1 cellular context compared by ENCODE assay signal in the genomic region with DNA sequence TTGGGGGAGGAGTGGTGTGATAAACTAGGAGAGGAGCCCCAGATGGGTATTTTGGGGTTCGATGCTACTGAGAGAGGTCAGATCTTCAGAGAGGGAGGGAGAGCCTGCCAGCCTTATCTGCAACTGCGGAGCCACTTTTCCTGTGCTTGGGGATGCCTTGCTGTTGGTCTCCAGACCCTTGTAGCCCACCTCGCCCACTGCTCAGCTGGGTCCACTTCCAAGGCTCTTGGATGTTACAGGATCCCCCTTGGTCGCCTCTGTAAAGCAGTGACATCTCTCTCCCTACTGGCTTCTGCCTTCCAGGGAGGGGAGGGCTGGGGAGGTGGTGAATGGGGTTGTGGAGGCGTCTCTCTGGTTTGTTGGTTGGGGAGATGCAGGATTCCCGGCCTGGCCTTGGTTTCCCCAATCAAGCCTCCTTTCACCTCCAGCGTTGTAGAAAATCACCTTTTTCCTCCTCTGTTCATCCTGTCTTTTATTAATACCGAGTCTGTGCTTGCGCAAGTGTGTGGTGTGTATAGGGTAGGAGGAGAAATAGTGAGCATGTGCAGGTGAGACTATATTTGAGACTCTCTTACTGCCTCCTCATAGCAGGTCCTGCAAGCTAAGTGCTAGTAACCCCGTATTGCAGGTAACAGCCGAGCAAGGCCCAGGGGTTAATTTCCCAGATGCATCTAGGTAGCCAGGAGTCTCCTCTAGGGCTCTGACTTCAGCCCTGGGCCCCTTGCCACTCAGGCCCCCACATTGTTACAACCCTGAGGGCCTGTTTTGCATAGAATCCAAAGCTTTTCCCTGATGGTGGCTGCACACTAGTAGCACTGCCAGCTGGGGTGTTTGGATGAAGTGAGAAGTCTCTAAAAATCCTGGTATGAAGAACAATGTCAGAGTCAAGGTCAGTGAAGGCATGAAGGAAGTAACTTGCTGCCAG.
TF ChIP-seq lines count a peak whose summit lies in the region.

No MANE protein-coding gene starts in this region.

TF ChIP-seq in GM23338, 12 proteins besides CTCF, POLR2A, EP300 and RAD21 (continued from another document):
- TF ChIP-seq, protein P1, sequence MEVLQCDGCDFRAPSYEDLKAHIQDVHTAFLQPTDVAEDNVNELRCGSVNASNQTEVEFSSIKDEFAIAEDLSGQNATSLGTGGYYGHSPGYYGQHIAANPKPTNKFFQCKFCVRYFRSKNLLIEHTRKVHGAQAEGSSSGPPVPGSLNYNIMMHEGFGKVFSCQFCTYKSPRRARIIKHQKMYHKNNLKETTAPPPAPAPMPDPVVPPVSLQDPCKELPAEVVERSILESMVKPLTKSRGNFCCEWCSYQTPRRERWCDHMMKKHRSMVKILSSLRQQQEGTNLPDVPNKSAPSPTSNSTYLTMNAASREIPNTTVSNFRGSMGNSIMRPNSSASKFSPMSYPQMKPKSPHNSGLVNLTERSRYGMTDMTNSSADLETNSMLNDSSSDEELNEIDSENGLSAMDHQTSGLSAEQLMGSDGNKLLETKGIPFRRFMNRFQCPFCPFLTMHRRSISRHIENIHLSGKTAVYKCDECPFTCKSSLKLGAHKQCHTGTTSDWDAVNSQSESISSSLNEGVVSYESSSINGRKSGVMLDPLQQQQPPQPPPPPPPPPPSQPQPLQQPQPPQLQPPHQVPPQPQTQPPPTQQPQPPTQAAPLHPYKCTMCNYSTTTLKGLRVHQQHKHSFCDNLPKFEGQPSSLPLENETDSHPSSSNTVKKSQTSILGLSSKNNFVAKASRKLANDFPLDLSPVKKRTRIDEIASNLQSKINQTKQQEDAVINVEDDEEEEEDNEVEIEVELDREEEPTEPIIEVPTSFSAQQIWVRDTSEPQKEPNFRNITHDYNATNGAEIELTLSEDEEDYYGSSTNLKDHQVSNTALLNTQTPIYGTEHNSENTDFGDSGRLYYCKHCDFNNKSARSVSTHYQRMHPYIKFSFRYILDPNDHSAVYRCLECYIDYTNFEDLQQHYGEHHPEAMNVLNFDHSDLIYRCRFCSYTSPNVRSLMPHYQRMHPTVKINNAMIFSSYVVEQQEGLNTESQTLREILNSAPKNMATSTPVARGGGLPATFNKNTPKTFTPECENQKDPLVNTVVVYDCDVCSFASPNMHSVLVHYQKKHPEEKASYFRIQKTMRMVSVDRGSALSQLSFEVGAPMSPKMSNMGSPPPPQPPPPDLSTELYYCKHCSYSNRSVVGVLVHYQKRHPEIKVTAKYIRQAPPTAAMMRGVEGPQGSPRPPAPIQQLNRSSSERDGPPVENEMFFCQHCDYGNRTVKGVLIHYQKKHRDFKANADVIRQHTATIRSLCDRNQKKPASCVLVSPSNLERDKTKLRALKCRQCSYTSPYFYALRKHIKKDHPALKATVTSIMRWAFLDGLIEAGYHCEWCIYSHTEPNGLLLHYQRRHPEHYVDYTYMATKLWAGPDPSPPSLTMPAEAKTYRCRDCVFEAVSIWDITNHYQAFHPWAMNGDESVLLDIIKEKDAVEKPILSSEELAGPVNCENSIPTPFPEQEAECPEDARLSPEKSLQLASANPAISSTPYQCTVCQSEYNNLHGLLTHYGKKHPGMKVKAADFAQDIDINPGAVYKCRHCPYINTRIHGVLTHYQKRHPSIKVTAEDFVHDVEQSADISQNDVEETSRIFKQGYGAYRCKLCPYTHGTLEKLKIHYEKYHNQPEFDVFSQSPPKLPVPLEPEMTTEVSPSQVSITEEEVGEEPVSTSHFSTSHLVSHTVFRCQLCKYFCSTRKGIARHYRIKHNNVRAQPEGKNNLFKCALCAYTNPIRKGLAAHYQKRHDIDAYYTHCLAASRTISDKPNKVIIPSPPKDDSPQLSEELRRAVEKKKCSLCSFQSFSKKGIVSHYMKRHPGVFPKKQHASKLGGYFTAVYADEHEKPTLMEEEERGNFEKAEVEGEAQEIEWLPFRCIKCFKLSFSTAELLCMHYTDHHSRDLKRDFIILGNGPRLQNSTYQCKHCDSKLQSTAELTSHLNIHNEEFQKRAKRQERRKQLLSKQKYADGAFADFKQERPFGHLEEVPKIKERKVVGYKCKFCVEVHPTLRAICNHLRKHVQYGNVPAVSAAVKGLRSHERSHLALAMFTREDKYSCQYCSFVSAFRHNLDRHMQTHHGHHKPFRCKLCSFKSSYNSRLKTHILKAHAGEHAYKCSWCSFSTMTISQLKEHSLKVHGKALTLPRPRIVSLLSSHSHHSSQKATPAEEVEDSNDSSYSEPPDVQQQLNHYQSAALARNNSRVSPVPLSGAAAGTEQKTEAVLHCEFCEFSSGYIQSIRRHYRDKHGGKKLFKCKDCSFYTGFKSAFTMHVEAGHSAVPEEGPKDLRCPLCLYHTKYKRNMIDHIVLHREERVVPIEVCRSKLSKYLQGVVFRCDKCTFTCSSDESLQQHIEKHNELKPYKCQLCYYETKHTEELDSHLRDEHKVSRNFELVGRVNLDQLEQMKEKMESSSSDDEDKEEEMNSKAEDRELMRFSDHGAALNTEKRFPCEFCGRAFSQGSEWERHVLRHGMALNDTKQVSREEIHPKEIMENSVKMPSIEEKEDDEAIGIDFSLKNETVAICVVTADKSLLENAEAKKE (CRISPR knock-in tag; IDR thresholded peaks at IDR 0.05) = no peak
- TF ChIP-seq, protein P2, sequence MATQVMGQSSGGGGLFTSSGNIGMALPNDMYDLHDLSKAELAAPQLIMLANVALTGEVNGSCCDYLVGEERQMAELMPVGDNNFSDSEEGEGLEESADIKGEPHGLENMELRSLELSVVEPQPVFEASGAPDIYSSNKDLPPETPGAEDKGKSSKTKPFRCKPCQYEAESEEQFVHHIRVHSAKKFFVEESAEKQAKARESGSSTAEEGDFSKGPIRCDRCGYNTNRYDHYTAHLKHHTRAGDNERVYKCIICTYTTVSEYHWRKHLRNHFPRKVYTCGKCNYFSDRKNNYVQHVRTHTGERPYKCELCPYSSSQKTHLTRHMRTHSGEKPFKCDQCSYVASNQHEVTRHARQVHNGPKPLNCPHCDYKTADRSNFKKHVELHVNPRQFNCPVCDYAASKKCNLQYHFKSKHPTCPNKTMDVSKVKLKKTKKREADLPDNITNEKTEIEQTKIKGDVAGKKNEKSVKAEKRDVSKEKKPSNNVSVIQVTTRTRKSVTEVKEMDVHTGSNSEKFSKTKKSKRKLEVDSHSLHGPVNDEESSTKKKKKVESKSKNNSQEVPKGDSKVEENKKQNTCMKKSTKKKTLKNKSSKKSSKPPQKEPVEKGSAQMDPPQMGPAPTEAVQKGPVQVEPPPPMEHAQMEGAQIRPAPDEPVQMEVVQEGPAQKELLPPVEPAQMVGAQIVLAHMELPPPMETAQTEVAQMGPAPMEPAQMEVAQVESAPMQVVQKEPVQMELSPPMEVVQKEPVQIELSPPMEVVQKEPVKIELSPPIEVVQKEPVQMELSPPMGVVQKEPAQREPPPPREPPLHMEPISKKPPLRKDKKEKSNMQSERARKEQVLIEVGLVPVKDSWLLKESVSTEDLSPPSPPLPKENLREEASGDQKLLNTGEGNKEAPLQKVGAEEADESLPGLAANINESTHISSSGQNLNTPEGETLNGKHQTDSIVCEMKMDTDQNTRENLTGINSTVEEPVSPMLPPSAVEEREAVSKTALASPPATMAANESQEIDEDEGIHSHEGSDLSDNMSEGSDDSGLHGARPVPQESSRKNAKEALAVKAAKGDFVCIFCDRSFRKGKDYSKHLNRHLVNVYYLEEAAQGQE (IDR thresholded peaks at IDR 0.05; ENCODE audit: unreplicated experiment) = no peak
- no peak for TF ChIP-seq EZH2 (IDR thresholded peaks at IDR 0.05; ENCODE audit: low read depth, unreplicated experiment)
- TF ChIP-seq CREB1 (CRISPR knock-in tag; IDR thresholded peaks at IDR 0.05; ENCODE audit: low read depth) = no peak
